In genomic region chr18:72867721-72868665, GRCh38 we compare ENCODE assay signal across 8 cellular contexts.
DNase-seq lines count a peak whose midpoint lies in the region; ATAC-seq and TF ChIP-seq lines count a peak whose summit lies in the region.

A gene with protein sequence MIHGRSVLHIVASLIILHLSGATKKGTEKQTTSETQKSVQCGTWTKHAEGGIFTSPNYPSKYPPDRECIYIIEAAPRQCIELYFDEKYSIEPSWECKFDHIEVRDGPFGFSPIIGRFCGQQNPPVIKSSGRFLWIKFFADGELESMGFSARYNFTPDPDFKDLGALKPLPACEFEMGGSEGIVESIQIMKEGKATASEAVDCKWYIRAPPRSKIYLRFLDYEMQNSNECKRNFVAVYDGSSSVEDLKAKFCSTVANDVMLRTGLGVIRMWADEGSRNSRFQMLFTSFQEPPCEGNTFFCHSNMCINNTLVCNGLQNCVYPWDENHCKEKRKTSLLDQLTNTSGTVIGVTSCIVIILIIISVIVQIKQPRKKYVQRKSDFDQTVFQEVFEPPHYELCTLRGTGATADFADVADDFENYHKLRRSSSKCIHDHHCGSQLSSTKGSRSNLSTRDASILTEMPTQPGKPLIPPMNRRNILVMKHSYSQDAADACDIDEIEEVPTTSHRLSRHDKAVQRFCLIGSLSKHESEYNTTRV (minus strand): TSS chr18:72867987. CDS start chr18:72867291, 696 bp downstream.

- TF ChIP-seq CTCF in coronary artery (IDR thresholded peaks at IDR 0.05) (no peak), parathyroid adenoma (IDR thresholded peaks at IDR 0.05) (no peak)

- H2AFZ ChIP-seq in parathyroid adenoma, result no peak within 1 kb of the TSS

- DNase-seq in ELF-1 (ENCODE audit: low read depth, low spot score) (peak; percentile 20), coronary artery (ENCODE audit: low spot score) (no peak), NCI-H82 (lab: John Stamatoyannopoulos, UW) (no peak), NCI-H2171 treated with DMSO at 0.1 percent for 48 hours (lab: John Stamatoyannopoulos, UW) (no peak)
- DNase-seq in activated CD4-positive, CD25-positive, alpha-beta regulatory T cell (lab: John Stamatoyannopoulos, UW), result no peak

- H3K27me3 ChIP-seq in parathyroid adenoma (ENCODE audit: control insufficient read depth, insufficient read depth, low read length), result no peaks in the 10 kb centered on the region

- H3K4me1 ChIP-seq in parathyroid adenoma, result no peaks in the 10 kb centered on the region

- H3K4me3 ChIP-seq in coronary artery (peak within 1 kb of the TSS; percentile 66), parathyroid adenoma (ENCODE audit: low read depth, low read length) (peak within 1 kb of the TSS; percentile 29)

- no peaks in the 10 kb centered on the region for H3K36me3 ChIP-seq in parathyroid adenoma (ENCODE audit: control insufficient read depth, insufficient read depth, low read length)

- ATAC-seq in HG03460 (IDR thresholded peaks at IDR 0.05; ENCODE audit: unreplicated experiment), result peak; percentile 3
- no peak for ATAC-seq in HG03095 (IDR thresholded peaks at IDR 0.05; ENCODE audit: unreplicated experiment)

- H3K9ac ChIP-seq in parathyroid adenoma, result no peak within 1 kb of the TSS

- no peaks in the 10 kb centered on the region for H3K79me2 ChIP-seq in parathyroid adenoma

- H3K27ac ChIP-seq in coronary artery, result no peak within 1 kb of the TSS
- H3K27ac ChIP-seq in parathyroid adenoma, result no peak within 1 kb of the TSS

- H3K4me2 ChIP-seq in parathyroid adenoma (ENCODE audit: low read length), result peak within 1 kb of the TSS; percentile 54

- H3K9me3 ChIP-seq in parathyroid adenoma (ENCODE audit: control insufficient read depth, low read length), result no peaks in the 10 kb centered on the region
